Comparison of ENCODE assay signal across 10 cellular contexts in genomic region chr4:5037553-5038551, GRCh38. TPM values are rescaled to one million over a fixed set of nuclear protein-coding genes. Genes with fewer than 3 reads are reported as not detected.
DNase-seq lines count a peak whose midpoint lies in the region; ATAC-seq and TF ChIP-seq lines count a peak whose summit lies in the region.
"Had no signal": no experiment of that assay in that cellular context is flagged by ENCODE, and none has a peak within 500 bp of the region (broad histone marks: within the 10 kb centered on the region; RNA-seq: fewer than 3 reads in every experiment).

No MANE protein-coding gene starts in this region.

- H3K36me3 ChIP-seq in naive thymus-derived CD4-positive, alpha-beta T cell (ENCODE audit: control insufficient read depth in 2 of 3, insufficient read depth in 3 of 3, low read length in 3 of 3), result no peaks in the 10 kb centered on the region
- no peaks in the 10 kb centered on the region for H3K36me3 ChIP-seq in neural progenitor cell

- no peaks in the 10 kb centered on the region for H4K20me1 ChIP-seq in neural progenitor cell (ENCODE audit: low read depth)

- no peak overlapping the region for H3K9ac ChIP-seq in neural progenitor cell

- no peak for TF ChIP-seq CTCF in neural progenitor cell (IDR thresholded peaks at IDR 0.05)
- TF ChIP-seq CTCF in glutamatergic neuron (IDR thresholded peaks at IDR 0.05; ENCODE audit: partially characterized antibody, unreplicated experiment), result no peak

- no peak overlapping the region for H3K4me3 ChIP-seq in naive thymus-derived CD4-positive, alpha-beta T cell (ENCODE audit: low read length)
- H3K4me3 ChIP-seq in neural progenitor cell, result no peak overlapping the region

- peak; percentile 54 for ATAC-seq in naive thymus-derived CD4-positive, alpha-beta T cell

- POLR2A ChIA-PET in naive thymus-derived CD4-positive, alpha-beta T cell (lab: Charles Lee), result no interaction called here

- DNase-seq in COLO829 (ENCODE audit: low spot score) (peak; percentile 21), NCI-H226 (peak; percentile 79), dermis blood vessel endothelial cell (peak; percentile 88), neural progenitor cell (ENCODE audit: low spot score) (no peak), glutamatergic neuron (no peak)
- no peak for DNase-seq in naive thymus-derived CD4-positive, alpha-beta T cell
- no peak for DNase-seq in stimulated activated naive CD4-positive, alpha-beta T cell (lab: John Stamatoyannopoulos, UW)
- DNase-seq in activated naive CD4-positive, alpha-beta T cell treated with Interleukin-2 at 50 U/mL for 16 hours, result no peak
- DNase-seq: NCI-H1436 treated with DMSO at 0.1 percent for 48 hours, nucleus accumbens had no signal

- no peak overlapping the region for H3K4me2 ChIP-seq in neural progenitor cell

- H3K9me3 Mint-ChIP-seq in naive thymus-derived CD4-positive, alpha-beta T cell, result no peaks in the 10 kb centered on the region
- H3K9me3 Mint-ChIP-seq in neural progenitor cell, result no peaks in the 10 kb centered on the region
- no peaks in the 10 kb centered on the region for H3K9me3 Mint-ChIP-seq in glutamatergic neuron (ENCODE audit: unreplicated experiment)

- no peak overlapping the region for H3K27ac Mint-ChIP-seq in naive thymus-derived CD4-positive, alpha-beta T cell
- H3K27ac Mint-ChIP-seq in neural progenitor cell (no peak overlapping the region), glutamatergic neuron (ENCODE audit: unreplicated experiment) (no peak overlapping the region)

- CTCF ChIA-PET in naive thymus-derived CD4-positive, alpha-beta T cell (lab: Charles Lee), result no interaction called here

- no peaks in the 10 kb centered on the region for H3F3A ChIP-seq in neural progenitor cell (ENCODE audit: low read depth)

- no peak overlapping the region for H2AFZ ChIP-seq in neural progenitor cell (replicated peaks)

- no peaks in the 10 kb centered on the region for H3K9me3 ChIP-seq in naive thymus-derived CD4-positive, alpha-beta T cell (ENCODE audit: control insufficient read depth in 2 of 3, low read length in 3 of 3)
- no peaks in the 10 kb centered on the region for H3K9me3 ChIP-seq in neural progenitor cell (ENCODE audit: low read depth)

- intact Hi-C loops in naive thymus-derived CD4-positive, alpha-beta T cell (cut with micrococcal nuclease), result no loop called here

- H3K4me3 Mint-ChIP-seq in naive thymus-derived CD4-positive, alpha-beta T cell, result no peak overlapping the region
- H3K4me3 Mint-ChIP-seq in neural progenitor cell (no peak overlapping the region), glutamatergic neuron (ENCODE audit: unreplicated experiment) (no peak overlapping the region)

- H3K27ac ChIP-seq in naive thymus-derived CD4-positive, alpha-beta T cell (ENCODE audit: low read depth, low read length), result no peak overlapping the region
- no peak overlapping the region for H3K27ac ChIP-seq in neural progenitor cell

- no peaks in the 10 kb centered on the region for H3K36me3 Mint-ChIP-seq in naive thymus-derived CD4-positive, alpha-beta T cell
- H3K36me3 Mint-ChIP-seq in neural progenitor cell (no peaks in the 10 kb centered on the region), glutamatergic neuron (ENCODE audit: unreplicated experiment) (no peaks in the 10 kb centered on the region)

- peaks cover 0 to 20% (median 8%) of the 10 kb centered on the region in 5 donors for H3K27me3 Mint-ChIP-seq in naive thymus-derived CD4-positive, alpha-beta T cell
- H3K27me3 Mint-ChIP-seq in neural progenitor cell (ENCODE audit: insufficient read depth, low read depth) (peaks cover 2% of the 10 kb centered on the region), glutamatergic neuron (ENCODE audit: unreplicated experiment) (peaks cover 3% of the 10 kb centered on the region)

- H3K4me1 ChIP-seq in naive thymus-derived CD4-positive, alpha-beta T cell (ENCODE audit: control insufficient read depth in 2 of 2, insufficient read depth in 2 of 2, low read length in 2 of 2), result no peaks in the 10 kb centered on the region
- H3K4me1 ChIP-seq in neural progenitor cell, result no peaks in the 10 kb centered on the region

- H3K4me1 Mint-ChIP-seq in naive thymus-derived CD4-positive, alpha-beta T cell, result peaks cover 5 to 12% (median 6%) of the 10 kb centered on the region in 7 donors
- H3K4me1 Mint-ChIP-seq in neural progenitor cell, result peaks cover 25% of the 10 kb centered on the region
- H3K4me1 Mint-ChIP-seq in glutamatergic neuron (ENCODE audit: low read depth, unreplicated experiment), result peaks cover 8% of the 10 kb centered on the region

- no peaks in the 10 kb centered on the region for H3K79me2 ChIP-seq in neural progenitor cell (ENCODE audit: low read depth)

- no peaks in the 10 kb centered on the region for H3K27me3 ChIP-seq in naive thymus-derived CD4-positive, alpha-beta T cell (ENCODE audit: control insufficient read depth in 2 of 2, insufficient read depth in 2 of 2, low read length in 2 of 2)
- H3K27me3 ChIP-seq in neural progenitor cell, result no peaks in the 10 kb centered on the region

RNA-seq across cellular contexts. Expression of gene STK32B, which starts 13.4 kb away (rescaled TPM):
- total RNA-seq in dermis blood vessel endothelial cell (24.2 and 24.6 TPM in 2 replicates), neural progenitor cell (ENCODE audit: low replicate concordance) (2.5 and 2.6 TPM in 2 replicates), glutamatergic neuron (ENCODE audit: unreplicated experiment) (2.5 TPM)
- 1 to 10 TPM in 1 of 5 experiments, not detected in 4; 1.7 TPM for total RNA-seq in naive thymus-derived CD4-positive, alpha-beta T cell
- not detected for polyA plus RNA-seq in naive thymus-derived CD4-positive, alpha-beta T cell

RNA-seq across cellular contexts. Expression of gene CYTL1, which starts 18.6 kb away (rescaled TPM):
- total RNA-seq in dermis blood vessel endothelial cell (28.9 and 57.5 TPM in 2 replicates), neural progenitor cell (ENCODE audit: low replicate concordance) (1.1 and 3.1 TPM in 2 replicates), glutamatergic neuron (ENCODE audit: unreplicated experiment) (not detected)
- 1 to 10 TPM in 1 of 5 experiments, not detected in 4; 1.6 TPM for total RNA-seq in naive thymus-derived CD4-positive, alpha-beta T cell
- not detected for polyA plus RNA-seq in naive thymus-derived CD4-positive, alpha-beta T cell

Comparison
In these comparisons a context has a peak if more than half of its experiments do, and no peak if none do; other contexts are left out.
1. DNase-seq: peak in COLO829 (single experiment), NCI-H226 (single experiment) and dermis blood vessel endothelial cell (single experiment); none in naive thymus-derived CD4-positive, alpha-beta T cell (0 of 9), neural progenitor cell (single experiment), glutamatergic neuron (single experiment), stimulated activated naive CD4-positive, alpha-beta T cell (0 of 6) and activated naive CD4-positive, alpha-beta T cell treated with Interleukin-2 at 50 U/mL for 16 hours (single experiment).